Comparison of ENCODE assay signal across 8 cellular contexts in the genomic region with DNA sequence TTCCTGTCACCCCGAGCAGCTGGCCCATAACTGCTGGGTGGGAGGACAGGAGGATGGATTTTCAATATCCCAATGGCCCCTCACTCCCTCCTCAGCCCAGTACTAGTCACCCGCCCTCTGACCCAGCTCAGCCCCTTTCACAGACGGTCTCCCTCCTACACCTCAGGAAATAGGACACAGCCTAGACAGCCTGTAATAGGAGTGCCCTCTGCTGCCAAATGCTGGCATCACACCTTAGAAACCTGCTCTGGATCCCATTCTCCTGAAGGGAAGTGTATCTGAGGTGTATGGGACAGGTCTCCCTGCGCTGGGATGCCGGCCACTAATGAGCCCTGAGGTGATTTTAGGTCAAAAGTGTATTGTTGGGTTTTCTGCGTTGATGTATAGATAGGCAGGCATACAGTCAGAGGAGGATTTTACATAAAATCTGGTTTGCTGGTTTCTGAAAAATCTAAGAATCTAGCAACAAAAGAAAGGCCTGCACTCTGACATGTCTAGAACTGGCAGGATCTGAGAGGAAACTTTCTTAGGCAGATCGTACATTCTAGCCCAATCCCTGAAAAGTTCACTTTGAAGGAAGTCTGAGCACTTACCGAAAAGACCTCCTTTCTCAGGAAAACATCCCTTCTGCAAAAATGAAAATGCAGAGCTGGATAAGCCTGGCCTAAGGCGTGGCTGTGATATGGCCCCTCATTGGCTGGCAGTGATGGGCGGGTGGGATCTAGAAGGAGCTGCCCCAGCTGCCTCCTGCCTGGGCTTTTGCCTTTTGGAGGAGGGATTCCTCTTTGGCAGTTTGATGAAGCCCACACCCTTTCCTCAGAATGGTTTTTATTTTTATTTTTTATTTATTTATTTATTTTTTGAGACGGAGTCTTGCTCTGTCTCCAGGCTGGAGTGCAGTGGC. TPM values are rescaled to one million over a fixed set of nuclear protein-coding genes. Genes with fewer than 3 reads are reported as not detected.
DNase-seq lines count a peak whose midpoint lies in the region; ATAC-seq and TF ChIP-seq lines count a peak whose summit lies in the region.

No MANE protein-coding gene starts in this region.

- no peak overlapping the region for H3K4me3 ChIP-seq in AG09309 (ENCODE audit: control insufficient read depth, low read depth, low read length)

- no peak for DNase-seq in AG09309 (ENCODE audit: low read depth)
- peak; percentile 67 for DNase-seq in NCI-H2227 (lab: John Stamatoyannopoulos, UW; ENCODE audit: unreplicated experiment)
- peak; percentile 26 for DNase-seq in activated B cell treated with CpG ODN at 0.5 μM for 24 hours
- DNase-seq in cerebellar cortex (ENCODE audit: low spot score), result peak; percentile 88
- peak; percentile 73 for DNase-seq in left lobe of liver (ENCODE audit: low spot score)
- DNase-seq in stimulated activated CD4-positive, alpha-beta T cell treated with anti-CD3 and anti-CD28 coated beads, TNF-alpha, amount 100 ng/mL, for 24 hours (ENCODE audit: low read depth in 3 of 3), result peak; percentile 13 to 64 (median 17)

- TF ChIP-seq CTCF in AG09309 (IDR thresholded peaks at IDR 0.05; ENCODE audit: control insufficient read depth, insufficient read depth, low read depth, low read length, missing control alignments) (peak; percentile 93), activated B cell treated with CpG ODN at 0.5 μM for 24 hours (IDR thresholded peaks at IDR 0.05) (no peak)

- CTCF ChIA-PET in activated B cell treated with CpG ODN at 0.5 μM for 24 hours (lab: Charles Lee), result interaction anchor here (0.8 to 2.7 kb wide), 8 partner anchors 8 to 52 kb away, joined by 3 to 12 read pairs (median 4); no protein-coding TSS in a partner anchor

- ATAC-seq in GM18870 (IDR thresholded peaks at IDR 0.05; ENCODE audit: unreplicated experiment) (peak; percentile 67), HG03159 (IDR thresholded peaks at IDR 0.05; ENCODE audit: unreplicated experiment) (peak; percentile 74), activated B cell treated with CpG ODN at 0.5 μM for 24 hours (ENCODE audit: low read depth) (peak; percentile 76), left lobe of liver (peak; percentile 86)

- POLR2A ChIA-PET in activated B cell treated with CpG ODN at 0.5 μM for 24 hours (lab: Charles Lee), result no interaction called here

- no peak overlapping the region for H3K27ac Mint-ChIP-seq in activated B cell treated with CpG ODN at 0.5 μM for 24 hours

- peaks cover 40% of the 10 kb centered on the region for H3K27me3 Mint-ChIP-seq in activated B cell treated with CpG ODN at 0.5 μM for 24 hours

- H3K4me3 Mint-ChIP-seq in activated B cell treated with CpG ODN at 0.5 μM for 24 hours, result no peak overlapping the region

- H3K36me3 Mint-ChIP-seq in activated B cell treated with CpG ODN at 0.5 μM for 24 hours (ENCODE audit: low read depth), result no peaks in the 10 kb centered on the region

- peaks cover 9% of the 10 kb centered on the region for H3K4me1 Mint-ChIP-seq in activated B cell treated with CpG ODN at 0.5 μM for 24 hours

- intact Hi-C loops in activated B cell treated with CpG ODN at 0.5 μM for 24 hours (cut with micrococcal nuclease), result loop anchor here (1.0 kb wide), 1 partner anchor 51 kb away; no protein-coding TSS in a partner anchor

- peaks cover 6% of the 10 kb centered on the region for H3K9me3 Mint-ChIP-seq in activated B cell treated with CpG ODN at 0.5 μM for 24 hours

RNA-seq across cellular contexts. Expression of a gene that starts 3.7 kb away (rescaled TPM):
- total RNA-seq in activated B cell treated with CpG ODN at 0.5 μM for 24 hours, result not detected in 2 replicates
- total RNA-seq in left lobe of liver, result 1.6 TPM

RNA-seq across cellular contexts. Expression of a gene that starts 13.1 kb away (rescaled TPM):
- total RNA-seq in activated B cell treated with CpG ODN at 0.5 μM for 24 hours (not detected in 2 replicates), left lobe of liver (not detected)

RNA-seq across cellular contexts. Expression of a gene that starts 55.6 kb away (rescaled TPM):
- total RNA-seq in activated B cell treated with CpG ODN at 0.5 μM for 24 hours, result 19.6 and 19.9 TPM in 2 replicates
- 5.6 TPM for total RNA-seq in left lobe of liver
